Comparison of ENCODE assay signal across 5 cellular contexts in the genomic region with DNA sequence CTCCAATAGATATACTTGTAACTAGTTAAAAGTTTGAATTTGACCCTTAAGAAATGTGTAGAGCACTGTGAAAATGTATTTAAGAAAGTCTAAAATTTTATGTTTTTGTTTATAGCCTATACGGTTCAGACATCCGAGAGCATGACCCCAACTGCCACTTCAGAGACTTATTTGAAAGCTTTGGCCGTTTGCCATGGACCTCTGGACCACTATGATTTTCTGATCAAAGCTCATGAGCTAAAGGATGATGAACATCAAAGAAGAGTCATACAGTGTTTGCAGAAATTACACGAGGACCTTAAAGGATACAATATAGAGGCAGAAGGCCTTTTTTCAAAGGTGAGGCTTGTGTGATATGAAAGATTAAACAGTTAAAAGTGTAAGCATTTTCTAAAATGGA.
"Had no signal": no experiment of that assay in that cellular context is flagged by ENCODE, and none has a peak within 500 bp of the region (broad histone marks: within the 10 kb centered on the region; RNA-seq: fewer than 3 reads in every experiment).

No MANE protein-coding gene starts in this region.

- DNase-seq: KBM-7, KG1 had no signal

- H3K4me3 ChIP-seq: K562 had no signal

- FAIRE-seq: HTR-8/SVneo, K562 had no signal

- H3K27ac ChIP-seq: HL-60 had no signal

- ATAC-seq: K562 had no signal
